Comparison of ENCODE assay signal across 1 cellular context in the genomic region with DNA sequence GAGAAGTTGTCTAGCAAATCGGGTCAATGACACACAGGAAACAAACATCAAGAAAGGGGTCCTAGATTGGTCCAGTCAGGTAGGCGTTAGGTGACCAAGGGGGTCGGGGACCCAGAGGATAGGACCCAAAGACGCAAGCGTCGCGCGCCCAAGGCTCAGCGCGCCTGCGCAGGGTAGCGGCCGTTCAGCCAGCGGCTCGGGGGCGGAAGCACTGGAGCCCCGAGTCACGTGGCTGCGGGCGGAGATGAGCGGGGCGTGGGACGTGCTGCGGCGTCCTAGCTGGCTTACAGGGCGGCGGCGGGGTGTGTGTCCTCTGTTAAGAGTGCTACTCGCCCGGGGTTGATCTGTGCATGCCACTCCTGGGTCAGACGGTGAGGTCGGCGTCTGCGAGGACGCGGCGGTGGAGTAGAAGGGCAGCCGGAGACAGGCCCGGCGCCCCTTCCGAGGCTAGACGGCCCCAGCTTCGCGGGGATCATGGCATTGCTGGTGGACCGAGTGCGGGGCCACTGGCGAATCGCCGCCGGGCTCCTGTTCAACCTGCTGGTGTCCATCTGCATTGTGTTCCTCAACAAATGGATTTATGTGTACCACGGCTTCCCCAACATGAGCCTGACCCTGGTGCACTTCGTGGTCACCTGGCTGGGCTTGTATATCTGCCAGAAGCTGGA.
A peak's percentile ranks its signal among the peaks of the same experiment; 100 is the strongest.
TF ChIP-seq lines count a peak whose summit lies in the region.

A gene (plus strand): TSS at position 273 of the 668 bp plus-strand sequence. CDS start 202 bp downstream, at position 475.

TF ChIP-seq in K562, 482 proteins besides CTCF, POLR2A, EP300 and RAD21 (continued from another document and continues in another):
- TF ChIP-seq ESRRA (IDR thresholded peaks at IDR 0.05; ENCODE audit: borderline replicate concordance, low read depth), result peak; percentile 66; the same call in 1 of the 2 replicates
- TF ChIP-seq TCF7 (IDR thresholded peaks at IDR 0.05; ENCODE audit: borderline replicate concordance), result no peak; the same call in 1 of the 2 replicates
- TF ChIP-seq CBX1 (IDR thresholded peaks at IDR 0.05; ENCODE audit: low read depth), result no peak
- TF ChIP-seq, protein P1, sequence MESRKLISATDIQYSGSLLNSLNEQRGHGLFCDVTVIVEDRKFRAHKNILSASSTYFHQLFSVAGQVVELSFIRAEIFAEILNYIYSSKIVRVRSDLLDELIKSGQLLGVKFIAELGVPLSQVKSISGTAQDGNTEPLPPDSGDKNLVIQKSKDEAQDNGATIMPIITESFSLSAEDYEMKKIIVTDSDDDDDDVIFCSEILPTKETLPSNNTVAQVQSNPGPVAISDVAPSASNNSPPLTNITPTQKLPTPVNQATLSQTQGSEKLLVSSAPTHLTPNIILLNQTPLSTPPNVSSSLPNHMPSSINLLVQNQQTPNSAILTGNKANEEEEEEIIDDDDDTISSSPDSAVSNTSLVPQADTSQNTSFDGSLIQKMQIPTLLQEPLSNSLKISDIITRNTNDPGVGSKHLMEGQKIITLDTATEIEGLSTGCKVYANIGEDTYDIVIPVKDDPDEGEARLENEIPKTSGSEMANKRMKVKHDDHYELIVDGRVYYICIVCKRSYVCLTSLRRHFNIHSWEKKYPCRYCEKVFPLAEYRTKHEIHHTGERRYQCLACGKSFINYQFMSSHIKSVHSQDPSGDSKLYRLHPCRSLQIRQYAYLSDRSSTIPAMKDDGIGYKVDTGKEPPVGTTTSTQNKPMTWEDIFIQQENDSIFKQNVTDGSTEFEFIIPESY (CRISPR knock-in tag; IDR thresholded peaks at IDR 0.05), result peak; percentile 23; the same call in 1 of the 2 replicates
- TF ChIP-seq, protein P2, sequence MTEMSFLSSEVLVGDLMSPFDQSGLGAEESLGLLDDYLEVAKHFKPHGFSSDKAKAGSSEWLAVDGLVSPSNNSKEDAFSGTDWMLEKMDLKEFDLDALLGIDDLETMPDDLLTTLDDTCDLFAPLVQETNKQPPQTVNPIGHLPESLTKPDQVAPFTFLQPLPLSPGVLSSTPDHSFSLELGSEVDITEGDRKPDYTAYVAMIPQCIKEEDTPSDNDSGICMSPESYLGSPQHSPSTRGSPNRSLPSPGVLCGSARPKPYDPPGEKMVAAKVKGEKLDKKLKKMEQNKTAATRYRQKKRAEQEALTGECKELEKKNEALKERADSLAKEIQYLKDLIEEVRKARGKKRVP (CRISPR knock-in tag; IDR thresholded peaks at IDR 0.05), result 0 out of 2 replicates have a peak, but pooled peaks have one; percentile 44
- peak; percentile 99 for TF ChIP-seq GABPB1 (CRISPR knock-in tag; IDR thresholded peaks at IDR 0.05)
- TF ChIP-seq RAD51 (IDR thresholded peaks at IDR 0.05; ENCODE audit: borderline replicate concordance, low read depth), result peak; percentile 95
- TF ChIP-seq, protein P3, sequence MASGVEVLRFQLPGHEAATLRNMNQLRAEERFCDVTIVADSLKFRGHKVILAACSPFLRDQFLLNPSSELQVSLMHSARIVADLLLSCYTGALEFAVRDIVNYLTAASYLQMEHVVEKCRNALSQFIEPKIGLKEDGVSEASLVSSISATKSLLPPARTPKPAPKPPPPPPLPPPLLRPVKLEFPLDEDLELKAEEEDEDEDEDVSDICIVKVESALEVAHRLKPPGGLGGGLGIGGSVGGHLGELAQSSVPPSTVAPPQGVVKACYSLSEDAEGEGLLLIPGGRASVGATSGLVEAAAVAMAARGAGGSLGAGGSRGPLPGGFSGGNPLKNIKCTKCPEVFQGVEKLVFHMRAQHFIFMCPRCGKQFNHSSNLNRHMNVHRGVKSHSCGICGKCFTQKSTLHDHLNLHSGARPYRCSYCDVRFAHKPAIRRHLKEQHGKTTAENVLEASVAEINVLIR (CRISPR knock-in tag; IDR thresholded peaks at IDR 0.05), result peak; percentile 53; the same call in 1 of the 2 replicates
- TF ChIP-seq KDM5B (IDR thresholded peaks at IDR 0.05; ENCODE audit: insufficient replicate concordance, low read depth, low read length), result peak; percentile 72
- peak; percentile 97 to 98 for TF ChIP-seq NRF1 (conservative IDR thresholded peaks at IDR 0.05 in 1 of 2, IDR thresholded peaks at IDR 0.05 in 1 of 2)
- TF ChIP-seq ZNF431 (CRISPR knock-in tag; IDR thresholded peaks at IDR 0.05), result peak; percentile 48; the same call in 1 of the 2 replicates
- TF ChIP-seq, protein P4, sequence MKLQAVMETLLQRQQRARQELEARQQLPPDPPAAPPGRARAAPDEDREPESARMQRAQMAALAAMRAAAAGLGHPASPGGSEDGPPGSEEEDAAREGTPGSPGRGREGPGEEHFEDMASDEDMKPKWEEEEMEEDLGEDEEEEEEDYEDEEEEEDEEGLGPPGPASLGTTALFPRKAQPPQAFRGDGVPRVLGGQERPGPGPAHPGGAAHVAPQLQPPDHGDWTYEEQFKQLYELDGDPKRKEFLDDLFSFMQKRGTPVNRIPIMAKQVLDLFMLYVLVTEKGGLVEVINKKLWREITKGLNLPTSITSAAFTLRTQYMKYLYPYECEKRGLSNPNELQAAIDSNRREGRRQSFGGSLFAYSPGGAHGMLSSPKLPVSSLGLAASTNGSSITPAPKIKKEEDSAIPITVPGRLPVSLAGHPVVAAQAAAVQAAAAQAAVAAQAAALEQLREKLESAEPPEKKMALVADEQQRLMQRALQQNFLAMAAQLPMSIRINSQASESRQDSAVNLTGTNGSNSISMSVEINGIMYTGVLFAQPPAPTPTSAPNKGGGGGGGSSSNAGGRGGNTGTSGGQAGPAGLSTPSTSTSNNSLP (IDR thresholded peaks at IDR 0.05; ENCODE audit: borderline replicate concordance, low read depth, low read length), result no peak
- TF ChIP-seq PHB2 (IDR thresholded peaks at IDR 0.05; ENCODE audit: low read depth), result no peak
- 0 out of 4 replicates have a peak, but pooled peaks of 1 of the 2 experiments have one; percentile 72 for TF ChIP-seq KDM4B (IDR thresholded peaks at IDR 0.05; ENCODE audit: borderline replicate concordance in 2 of 2, low read depth in 1 of 2)
- no peak; the same call in 1 of the 2 replicates for TF ChIP-seq ZNF764 (CRISPR knock-in tag; IDR thresholded peaks at IDR 0.05; ENCODE audit: low read depth)
- no peak for TF ChIP-seq U2AF2 (optimal IDR thresholded peaks at IDR 0.05; ENCODE audit: low read depth, low read length)
- TF ChIP-seq, protein P5, sequence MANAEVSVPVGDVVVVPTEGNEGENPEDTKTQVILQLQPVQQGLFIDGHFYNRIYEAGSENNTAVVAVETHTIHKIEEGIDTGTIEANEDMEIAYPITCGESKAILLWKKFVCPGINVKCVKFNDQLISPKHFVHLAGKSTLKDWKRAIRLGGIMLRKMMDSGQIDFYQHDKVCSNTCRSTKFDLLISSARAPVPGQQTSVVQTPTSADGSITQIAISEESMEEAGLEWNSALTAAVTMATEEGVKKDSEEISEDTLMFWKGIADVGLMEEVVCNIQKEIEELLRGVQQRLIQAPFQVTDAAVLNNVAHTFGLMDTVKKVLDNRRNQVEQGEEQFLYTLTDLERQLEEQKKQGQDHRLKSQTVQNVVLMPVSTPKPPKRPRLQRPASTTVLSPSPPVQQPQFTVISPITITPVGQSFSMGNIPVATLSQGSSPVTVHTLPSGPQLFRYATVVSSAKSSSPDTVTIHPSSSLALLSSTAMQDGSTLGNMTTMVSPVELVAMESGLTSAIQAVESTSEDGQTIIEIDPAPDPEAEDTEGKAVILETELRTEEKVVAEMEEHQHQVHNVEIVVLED (CRISPR knock-in tag; IDR thresholded peaks at IDR 0.05), result peak; percentile 93
- TF ChIP-seq, protein P6, sequence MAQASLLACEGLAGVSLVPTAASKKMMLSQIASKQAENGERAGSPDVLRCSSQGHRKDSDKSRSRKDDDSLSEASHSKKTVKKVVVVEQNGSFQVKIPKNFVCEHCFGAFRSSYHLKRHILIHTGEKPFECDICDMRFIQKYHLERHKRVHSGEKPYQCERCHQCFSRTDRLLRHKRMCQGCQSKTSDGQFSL (CRISPR knock-in tag; IDR thresholded peaks at IDR 0.05), result no peak
- TF ChIP-seq, protein P6 (tag; IDR thresholded peaks at IDR 0.05), result no peak
- TF ChIP-seq, protein P7, sequence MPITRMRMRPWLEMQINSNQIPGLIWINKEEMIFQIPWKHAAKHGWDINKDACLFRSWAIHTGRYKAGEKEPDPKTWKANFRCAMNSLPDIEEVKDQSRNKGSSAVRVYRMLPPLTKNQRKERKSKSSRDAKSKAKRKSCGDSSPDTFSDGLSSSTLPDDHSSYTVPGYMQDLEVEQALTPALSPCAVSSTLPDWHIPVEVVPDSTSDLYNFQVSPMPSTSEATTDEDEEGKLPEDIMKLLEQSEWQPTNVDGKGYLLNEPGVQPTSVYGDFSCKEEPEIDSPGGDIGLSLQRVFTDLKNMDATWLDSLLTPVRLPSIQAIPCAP (CRISPR knock-in tag; IDR thresholded peaks at IDR 0.05; ENCODE audit: borderline replicate concordance), result no peak
- no peak for TF ChIP-seq NR2C1 (IDR thresholded peaks at IDR 0.05)
- peak; percentile 67 for TF ChIP-seq NR2C1 (tag; IDR thresholded peaks at IDR 0.05)
- no peak for TF ChIP-seq EHMT2 (IDR thresholded peaks at IDR 0.05)
- no peak for TF ChIP-seq ZNF668 (CRISPR knock-in tag; IDR thresholded peaks at IDR 0.05)
- TF ChIP-seq ZNF75A (CRISPR knock-in tag; IDR thresholded peaks at IDR 0.05), result no peak
- no peak for TF ChIP-seq DNMT1 (IDR thresholded peaks at IDR 0.05)
- TF ChIP-seq LARP7 (IDR thresholded peaks at IDR 0.05), result no peak
- TF ChIP-seq WHSC1 (IDR thresholded peaks at IDR 0.05; ENCODE audit: low read length), result no peak
- TF ChIP-seq SRF (CRISPR knock-in tag; IDR thresholded peaks at IDR 0.05), result peak in 1 of 2 experiments; percentile 57; a peak in 1 of 4 replicates
- no peak for TF ChIP-seq NFYB (IDR thresholded peaks at IDR 0.05; ENCODE audit: extremely low read depth, insufficient read length)
- no peak for TF ChIP-seq ERF (CRISPR knock-in tag; IDR thresholded peaks at IDR 0.05)
- TF ChIP-seq ZNF41 (CRISPR knock-in tag; conservative IDR thresholded peaks at IDR 0.05), result no peak
- peak; percentile 51 for TF ChIP-seq JUND (IDR thresholded peaks at IDR 0.05; ENCODE audit: borderline replicate concordance, low read depth, low read length)
- TF ChIP-seq JUND (tag; IDR thresholded peaks at IDR 0.05; ENCODE audit: borderline replicate concordance, low read depth, low read length), result no peak; the same call in 2 of the 3 replicates
- TF ChIP-seq HNRNPLL (IDR thresholded peaks at IDR 0.05; ENCODE audit: low read depth, low read length, poor library complexity, severe bottlenecking), result peak; percentile 14
- peak; percentile 50 for TF ChIP-seq ZFP36 (IDR thresholded peaks at IDR 0.05; ENCODE audit: low read depth, low read length, partially characterized antibody)
- 0 out of 2 replicates have a peak, but pooled peaks have one; percentile 52 for TF ChIP-seq ZNF695 (CRISPR knock-in tag; IDR thresholded peaks at IDR 0.05)
- TF ChIP-seq PHF8 (IDR thresholded peaks at IDR 0.05; ENCODE audit: borderline replicate concordance, low read length), result peak; percentile 84; the same call in 1 of the 2 replicates
- no peak for TF ChIP-seq CREBBP (IDR thresholded peaks at IDR 0.05; ENCODE audit: low read depth, low read length)
- no peak for TF ChIP-seq SRSF7 (optimal IDR thresholded peaks at IDR 0.05; ENCODE audit: low read depth, low read length)
- no peak for TF ChIP-seq ZNF707 (CRISPR knock-in tag; conservative IDR thresholded peaks at IDR 0.05)
- TF ChIP-seq, protein P8, sequence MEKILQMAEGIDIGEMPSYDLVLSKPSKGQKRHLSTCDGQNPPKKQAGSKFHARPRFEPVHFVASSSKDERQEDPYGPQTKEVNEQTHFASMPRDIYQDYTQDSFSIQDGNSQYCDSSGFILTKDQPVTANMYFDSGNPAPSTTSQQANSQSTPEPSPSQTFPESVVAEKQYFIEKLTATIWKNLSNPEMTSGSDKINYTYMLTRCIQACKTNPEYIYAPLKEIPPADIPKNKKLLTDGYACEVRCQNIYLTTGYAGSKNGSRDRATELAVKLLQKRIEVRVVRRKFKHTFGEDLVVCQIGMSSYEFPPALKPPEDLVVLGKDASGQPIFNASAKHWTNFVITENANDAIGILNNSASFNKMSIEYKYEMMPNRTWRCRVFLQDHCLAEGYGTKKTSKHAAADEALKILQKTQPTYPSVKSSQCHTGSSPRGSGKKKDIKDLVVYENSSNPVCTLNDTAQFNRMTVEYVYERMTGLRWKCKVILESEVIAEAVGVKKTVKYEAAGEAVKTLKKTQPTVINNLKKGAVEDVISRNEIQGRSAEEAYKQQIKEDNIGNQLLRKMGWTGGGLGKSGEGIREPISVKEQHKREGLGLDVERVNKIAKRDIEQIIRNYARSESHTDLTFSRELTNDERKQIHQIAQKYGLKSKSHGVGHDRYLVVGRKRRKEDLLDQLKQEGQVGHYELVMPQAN (IDR thresholded peaks at IDR 0.05; ENCODE audit: borderline replicate concordance), result peak; percentile 68; the same call in 1 of the 2 replicates
- TF ChIP-seq HMG20A (CRISPR knock-in tag; conservative IDR thresholded peaks at IDR 0.05), result no peak
- TF ChIP-seq, protein P9, sequence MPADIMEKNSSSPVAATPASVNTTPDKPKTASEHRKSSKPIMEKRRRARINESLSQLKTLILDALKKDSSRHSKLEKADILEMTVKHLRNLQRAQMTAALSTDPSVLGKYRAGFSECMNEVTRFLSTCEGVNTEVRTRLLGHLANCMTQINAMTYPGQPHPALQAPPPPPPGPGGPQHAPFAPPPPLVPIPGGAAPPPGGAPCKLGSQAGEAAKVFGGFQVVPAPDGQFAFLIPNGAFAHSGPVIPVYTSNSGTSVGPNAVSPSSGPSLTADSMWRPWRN (IDR thresholded peaks at IDR 0.05; ENCODE audit: low read depth), result no peak
- peak; percentile 96 for TF ChIP-seq ZBTB1 (CRISPR knock-in tag; IDR thresholded peaks at IDR 0.05; ENCODE audit: borderline replicate concordance, low read depth)
- TF ChIP-seq, protein P10, sequence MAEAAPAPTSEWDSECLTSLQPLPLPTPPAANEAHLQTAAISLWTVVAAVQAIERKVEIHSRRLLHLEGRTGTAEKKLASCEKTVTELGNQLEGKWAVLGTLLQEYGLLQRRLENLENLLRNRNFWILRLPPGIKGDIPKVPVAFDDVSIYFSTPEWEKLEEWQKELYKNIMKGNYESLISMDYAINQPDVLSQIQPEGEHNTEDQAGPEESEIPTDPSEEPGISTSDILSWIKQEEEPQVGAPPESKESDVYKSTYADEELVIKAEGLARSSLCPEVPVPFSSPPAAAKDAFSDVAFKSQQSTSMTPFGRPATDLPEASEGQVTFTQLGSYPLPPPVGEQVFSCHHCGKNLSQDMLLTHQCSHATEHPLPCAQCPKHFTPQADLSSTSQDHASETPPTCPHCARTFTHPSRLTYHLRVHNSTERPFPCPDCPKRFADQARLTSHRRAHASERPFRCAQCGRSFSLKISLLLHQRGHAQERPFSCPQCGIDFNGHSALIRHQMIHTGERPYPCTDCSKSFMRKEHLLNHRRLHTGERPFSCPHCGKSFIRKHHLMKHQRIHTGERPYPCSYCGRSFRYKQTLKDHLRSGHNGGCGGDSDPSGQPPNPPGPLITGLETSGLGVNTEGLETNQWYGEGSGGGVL (CRISPR knock-in tag; IDR thresholded peaks at IDR 0.05), result no peak
- TF ChIP-seq ZBTB7A (IDR thresholded peaks at IDR 0.05; ENCODE audit: borderline replicate concordance, control insufficient read depth, low read depth, low read length), result peak; percentile 88
- TF ChIP-seq RBFOX2 (IDR thresholded peaks at IDR 0.05; ENCODE audit: low read depth, low read length), result peak; percentile 94
- no peak for TF ChIP-seq BRCA1 (IDR thresholded peaks at IDR 0.05)
- TF ChIP-seq BRCA1 (CRISPR knock-in tag; IDR thresholded peaks at IDR 0.05), result no peak
- TF ChIP-seq XRCC5 (IDR thresholded peaks at IDR 0.05; ENCODE audit: low read depth, low read length), result 0 out of 2 replicates have a peak, but pooled peaks have one; percentile 14
- TF ChIP-seq TAL1 (IDR thresholded peaks at IDR 0.05), result no peak
